8 cellular contexts compared by ENCODE assay signal in the genomic region with DNA sequence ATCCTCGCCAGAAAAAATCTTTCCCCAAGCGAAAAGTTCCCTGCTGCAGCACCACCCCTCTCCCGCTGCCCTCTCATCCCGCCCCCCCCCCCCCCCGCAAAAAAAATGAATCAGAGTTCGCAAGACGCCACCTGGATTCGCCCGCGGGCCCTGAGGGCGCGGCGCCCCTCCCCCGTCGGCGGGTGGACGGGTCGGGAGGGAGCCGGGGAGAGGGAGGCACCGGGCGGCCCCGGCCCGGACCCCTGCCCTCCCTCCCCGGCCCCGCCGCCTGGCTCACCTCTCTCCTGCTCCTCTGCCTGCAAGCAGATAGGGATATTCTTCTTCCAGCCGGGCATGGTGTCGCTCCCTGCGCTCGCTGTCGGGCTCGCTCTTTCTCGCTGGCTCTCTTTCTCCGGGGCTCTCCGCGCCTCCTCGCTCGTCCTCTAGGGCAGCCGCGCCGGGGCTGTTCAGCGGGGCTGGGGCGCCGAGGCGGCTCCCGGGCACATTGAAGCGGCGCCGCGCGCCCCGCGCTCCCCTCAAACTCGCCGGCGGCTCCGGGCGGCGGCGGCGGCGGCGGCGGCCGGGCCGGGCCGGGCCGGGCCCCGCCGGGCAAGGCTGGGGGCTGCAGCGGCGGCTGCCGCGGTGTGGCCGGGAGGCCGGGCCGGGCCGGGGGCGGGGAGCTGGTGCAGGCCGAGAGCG.
DNase-seq lines count a peak whose midpoint lies in the region; ATAC-seq lines count a peak whose summit lies in the region.

No MANE protein-coding gene starts in this region.

- H3K4me3 ChIP-seq in neuronal stem cell (ENCODE audit: low read length in 2 of 2), result peak overlapping the region; percentile 49 to 99

- peak overlapping the region; percentile 93 for H3K27ac ChIP-seq in neuronal stem cell (replicated peaks; ENCODE audit: low read length)

- no peak overlapping the region for H2BK120ac ChIP-seq in neuronal stem cell (ENCODE audit: low read depth, low read length)

- peak overlapping the region; percentile 92 for H2AFZ ChIP-seq in neuronal stem cell (ENCODE audit: low read length)

- peaks cover 3 to 15% of the 10 kb centered on the region in 2 donors for H3K4me1 ChIP-seq in neuronal stem cell (ENCODE audit: control insufficient read depth in 2 of 2, insufficient read depth in 1 of 2, low read depth in 1 of 2, low read length in 2 of 2)

- H3K27me3 ChIP-seq in neuronal stem cell (ENCODE audit: control insufficient read depth in 3 of 3, insufficient read depth in 3 of 3, low read depth in 1 of 3, low read length in 3 of 3), result peaks cover 0 to 14% (median 0%) of the 10 kb centered on the region in 3 experiments

- intact Hi-C loops in Right ventricle myocardium inferior (cut with DNase I) (no loop called here), cardiac septum (cut with DNase I) (no loop called here)

- H2AK5ac ChIP-seq in neuronal stem cell (ENCODE audit: low read depth, low read length), result no peak overlapping the region

- DNase-seq in Right ventricle myocardium inferior (ENCODE audit: missing footprints) (peak; percentile 57), cardiac septum (ENCODE audit: low spot score) (no peak), NCI-H460 (ENCODE audit: extremely low read depth, low read depth) (peak; percentile 14), fibroblast of peridontal ligament (ENCODE audit: extremely low read depth) (peak; percentile 5), neuronal stem cell (ENCODE audit: low spot score) (peak; percentile 66), amniotic stem cell (lab: John Stamatoyannopoulos, UW) (no peak)
- peak; percentile 60 for DNase-seq in activated T-cell treated with anti-CD3 and anti-CD28 coated beads, Interleukin-2, amount 50 U/mL, for 1 hour

- H4K91ac ChIP-seq in neuronal stem cell (ENCODE audit: low read depth, low read length, poor library complexity), result no peak overlapping the region

- no peaks in the 10 kb centered on the region for H3K79me1 ChIP-seq in neuronal stem cell (ENCODE audit: low read depth, low read length)

- no peaks in the 10 kb centered on the region for H3K36me3 ChIP-seq in neuronal stem cell (replicated peaks in 1 of 2; ENCODE audit: control insufficient read depth in 2 of 2, insufficient read depth in 2 of 2, low read length in 2 of 2)

- H3K4me2 ChIP-seq in neuronal stem cell (ENCODE audit: insufficient read depth, low read length, poor library complexity, severe bottlenecking), result peak overlapping the region; percentile 73

- peak overlapping the region; percentile 91 for H2BK5ac ChIP-seq in neuronal stem cell (ENCODE audit: low read length)

- no peak overlapping the region for H3K23ac ChIP-seq in neuronal stem cell (ENCODE audit: low read depth, low read length, poor library complexity)

- peak overlapping the region; percentile 81 for H3K9ac ChIP-seq in neuronal stem cell (ENCODE audit: low read depth, low read length, poor library complexity)

- peak overlapping the region; percentile 77 for H2BK15ac ChIP-seq in neuronal stem cell (ENCODE audit: low read length)

- H3K18ac ChIP-seq in neuronal stem cell (ENCODE audit: low read length), result peak overlapping the region; percentile 97

- peak overlapping the region; percentile 37 for H3K4ac ChIP-seq in neuronal stem cell (ENCODE audit: low read length)

- no peaks in the 10 kb centered on the region for H3K9me3 ChIP-seq in neuronal stem cell (replicated peaks in 1 of 2; ENCODE audit: control insufficient read depth in 2 of 2, insufficient read depth in 1 of 2, low read depth in 1 of 2, low read length in 2 of 2)

- H3K14ac ChIP-seq in neuronal stem cell (ENCODE audit: low read length), result no peak overlapping the region

- ATAC-seq in Right ventricle myocardium inferior (peak; percentile 19), HG02973 (IDR thresholded peaks at IDR 0.05; ENCODE audit: unreplicated experiment) (peak; percentile 59)

- WGBS in neuronal stem cell (ENCODE audit: extremely low coverage in 2 of 2, insufficient read length in 2 of 2, insufficient replicate concordance in 1 of 2), 2 donors, result no CpG with 5 or more reads among the region's 81 CpGs

- H2BK12ac ChIP-seq in neuronal stem cell (ENCODE audit: low read length), result no peak overlapping the region

- H4K8ac ChIP-seq in neuronal stem cell (ENCODE audit: low read depth, low read length), result no peak overlapping the region

Comparison
In these comparisons a context has a peak if more than half of its experiments do, and no peak if none do; other contexts are left out.
1. DNase-seq: peak in Right ventricle myocardium inferior (single experiment), NCI-H460 (single experiment), activated T-cell treated with anti-CD3 and anti-CD28 coated beads, Interleukin-2, amount 50 U/mL, for 1 hour (single experiment), fibroblast of peridontal ligament (single experiment) and neuronal stem cell (single experiment); none in cardiac septum (single experiment) and amniotic stem cell (single experiment).